ENCODE assay signal across 8 cellular contexts in the genomic region with DNA sequence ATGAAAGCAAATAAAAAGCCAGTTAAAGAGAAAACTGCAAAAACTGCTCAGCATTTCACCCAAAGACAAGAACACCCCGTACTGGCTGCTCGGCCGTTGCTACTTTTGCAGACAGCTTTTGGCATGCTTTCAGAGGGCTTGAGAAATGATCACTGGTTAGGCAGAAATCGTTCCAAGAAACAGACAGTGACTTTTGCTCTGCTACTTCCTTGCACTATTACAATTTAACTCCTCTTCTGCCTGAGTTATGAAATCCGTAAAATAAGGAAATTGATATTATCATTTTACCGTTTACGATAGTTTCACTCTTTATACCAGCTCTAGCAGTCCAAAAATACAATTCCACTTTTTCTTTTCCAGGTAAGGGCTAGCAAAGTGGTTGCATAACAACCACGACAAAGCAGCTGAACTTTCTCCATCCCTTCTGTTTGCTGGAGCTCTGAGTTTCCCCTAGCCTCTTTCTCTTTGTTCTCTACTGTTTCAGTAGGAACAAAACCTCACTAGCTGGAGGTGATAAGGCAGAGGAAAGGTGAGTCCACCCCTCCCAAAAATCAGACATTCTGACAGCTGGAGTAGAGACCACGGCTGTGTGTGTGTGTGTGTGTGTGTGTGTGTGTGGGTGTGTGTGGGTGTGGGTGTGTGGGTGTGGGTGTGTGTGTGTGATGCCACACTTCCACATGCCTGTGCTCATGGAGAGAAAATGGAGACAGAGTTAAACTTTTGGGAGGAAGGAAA.
DNase-seq lines count a peak whose midpoint lies in the region; TF ChIP-seq lines count a peak whose summit lies in the region.

No MANE protein-coding gene starts in this region.

- no peaks in the 10 kb centered on the region for H4K20me1 ChIP-seq in BLaER1
- H4K20me1 ChIP-seq in osteoblast (ENCODE audit: insufficient read depth, low read length) = no peaks in the 10 kb centered on the region

- POLR2A ChIA-PET in HEK293T (lab: Yijun Ruan, JAX) = no interaction called here

- CTCF ChIA-PET in HEK293T (lab: Yijun Ruan, JAX) = no interaction called here

- no peaks in the 10 kb centered on the region for H3K79me2 ChIP-seq in osteoblast (ENCODE audit: insufficient read depth, low read length)

- TF ChIP-seq CTCF in fibroblast of the aortic adventitia (IDR thresholded peaks at IDR 0.05; ENCODE audit: insufficient read depth, low read length) (no peak), osteoblast (IDR thresholded peaks at IDR 0.05; ENCODE audit: extremely low read depth, low read depth, low read length) (no peak)

- 0 out of 2 replicates have a peak overlapping the region, but pooled peaks have one; percentile 5 for H3K9ac ChIP-seq in BLaER1

- H3K4me3 ChIP-seq in BLaER1 (no peak overlapping the region), fibroblast of the aortic adventitia (ENCODE audit: low read depth, low read length) (peak overlapping the region; percentile 42), osteoblast (ENCODE audit: insufficient read depth, low read length) (peak overlapping the region; percentile 53)

- DNase-seq in RPMI8226 (peak; percentile 46), fibroblast of the aortic adventitia (ENCODE audit: low read depth) (peak; percentile 74), osteoblast (ENCODE audit: insufficient read length, low spot score, missing footprints) (no peak), NCI-H524 (lab: John Stamatoyannopoulos, UW) (no peak), HEK293T (ENCODE audit: extremely low spot score) (no peak)
- DNase-seq in stimulated activated CD8-positive, alpha-beta memory T cell treated with anti-CD3 and anti-CD28 coated beads, Interleukin-4, amount 100 ng/mL, for 48 hours = no peak
- DNase-seq in stimulated activated CD4-positive, alpha-beta T cell treated with anti-CD3 and anti-CD28 coated beads, Interleukin-2, amount 100 ng/mL, for 24 hours = no peak

- peak overlapping the region; percentile 67 for H2AFZ ChIP-seq in osteoblast (ENCODE audit: low read length)

- H3K4me2 ChIP-seq in BLaER1 (peak overlapping the region; percentile 64), osteoblast (ENCODE audit: insufficient read depth, low read length) (peak overlapping the region; percentile 76)

- H3K27ac ChIP-seq in BLaER1 (no peak overlapping the region), osteoblast (ENCODE audit: low read depth, low read length) (no peak overlapping the region)

- H3K36me3 ChIP-seq in BLaER1 (no peaks in the 10 kb centered on the region), osteoblast (ENCODE audit: insufficient read depth, low read length) (no peaks in the 10 kb centered on the region)

- H3K27me3 ChIP-seq in BLaER1 = no peaks in the 10 kb centered on the region
- no peaks in the 10 kb centered on the region for H3K27me3 ChIP-seq in osteoblast (ENCODE audit: insufficient read depth, low read length)

- peaks cover 32% of the 10 kb centered on the region for H3K4me1 ChIP-seq in BLaER1
- H3K4me1 ChIP-seq in osteoblast (ENCODE audit: insufficient read depth, low read length) = peaks cover 10% of the 10 kb centered on the region

- H3K9me3 ChIP-seq in BLaER1 = no peaks in the 10 kb centered on the region
- no peaks in the 10 kb centered on the region for H3K9me3 ChIP-seq in osteoblast (ENCODE audit: low read depth, low read length)

TF ChIP-seq in HEK293T, 16 proteins besides CTCF, POLR2A, EP300 and RAD21:
- TF ChIP-seq CTBP1 (IDR thresholded peaks at IDR 0.05; ENCODE audit: borderline replicate concordance) (no peak), LEF1 (IDR thresholded peaks at IDR 0.05; ENCODE audit: borderline replicate concordance) (no peak), FOXA1 (IDR thresholded peaks at IDR 0.05) (no peak), HDGF (IDR thresholded peaks at IDR 0.05; ENCODE audit: borderline replicate concordance) (no peak), NFRKB (IDR thresholded peaks at IDR 0.05) (no peak), SUZ12 (IDR thresholded peaks at IDR 0.05) (no peak), L3MBTL2 (conservative IDR thresholded peaks at IDR 0.05) (no peak), ZNF384 (IDR thresholded peaks at IDR 0.05) (no peak), SP1 (IDR thresholded peaks at IDR 0.05) (no peak), BHLHE40 (IDR thresholded peaks at IDR 0.05; ENCODE audit: borderline replicate concordance) (no peak), TARDBP (IDR thresholded peaks at IDR 0.05) (no peak), ELF4 (IDR thresholded peaks at IDR 0.05) (no peak), ARNT (IDR thresholded peaks at IDR 0.05) (no peak), PKNOX1 (IDR thresholded peaks at IDR 0.05) (no peak)
TF ChIP-seq in HEK293T: peak in this region for 0.

Comparison
In these comparisons a context has a peak if more than half of its experiments do, and no peak if none do; other contexts are left out.
1. DNase-seq: peak in RPMI8226 (single experiment) and fibroblast of the aortic adventitia (single experiment); none in osteoblast (single experiment), NCI-H524 (0 of 2), stimulated activated CD8-positive, alpha-beta memory T cell treated with anti-CD3 and anti-CD28 coated beads, Interleukin-4, amount 100 ng/mL, for 48 hours (single experiment), stimulated activated CD4-positive, alpha-beta T cell treated with anti-CD3 and anti-CD28 coated beads, Interleukin-2, amount 100 ng/mL, for 24 hours (0 of 2) and HEK293T (single experiment).